In genomic region chr2:42171396-42171971, GRCh38 we compare ENCODE assay signal across 8 cellular contexts. TPM values are rescaled to one million over a fixed set of nuclear protein-coding genes. Genes with fewer than 3 reads are reported as not detected.
DNase-seq lines count a peak whose midpoint lies in the region; TF ChIP-seq lines count a peak whose summit lies in the region.

No MANE protein-coding gene starts in this region.

- no peak for TF ChIP-seq CTCF in spleen (IDR thresholded peaks at IDR 0.05 in 8 of 11, conservative IDR thresholded peaks at IDR 0.05 in 3 of 11)

- DNase-seq in NCI-H2107 treated with DMSO at 0.1 percent for 48 hours (lab: John Stamatoyannopoulos, UW; ENCODE audit: unreplicated experiment) = peak; percentile 13
- DNase-seq in NCI-H2107 (lab: John Stamatoyannopoulos, UW) = no peak
- DNase-seq in HT-29 (ENCODE audit: low spot score) = peak; percentile 26
- no peak for DNase-seq in spleen
- no peak for DNase-seq in HCEC 1CT
- DNase-seq in SHP77 treated with DMSO at 0.1 percent for 48 hours (lab: John Stamatoyannopoulos, UW) = no peak
- DNase-seq in SKM-1 treated with dmso at 0.1 percent for 144 hours (lab: John Stamatoyannopoulos, UW; ENCODE audit: unreplicated experiment) = no peak

- peak overlapping the region; percentile 91 for H3K4me3 ChIP-seq in ectodermal cell (ENCODE audit: insufficient read depth, low read depth, low read length)
- peak overlapping the region; percentile 72 to 86 (median 80) for H3K4me3 ChIP-seq in spleen

- intact Hi-C loops in spleen (cut with DNase I; ENCODE audit: low total_unique reads) = loop anchor here (10.0 kb wide), 1 partner anchor 67 kb away; no protein-coding TSS in a partner anchor

- no peaks in the 10 kb centered on the region for H3K36me3 ChIP-seq in ectodermal cell (ENCODE audit: control insufficient read depth, insufficient read depth, low read length)
- no peaks in the 10 kb centered on the region for H3K36me3 ChIP-seq in spleen

- WGBS in ectodermal cell, 2 experiments = 53 to 60% methylated on average over 3 of the region's 3 CpGs
- 40 to 58% (median 53%) methylated on average over 3 of the region's 3 CpGs for WGBS in spleen, 5 donors

- no peaks in the 10 kb centered on the region for H3K27me3 ChIP-seq in ectodermal cell (ENCODE audit: control insufficient read depth, insufficient read depth, low read length, poor library complexity, severe bottlenecking)
- no peaks in the 10 kb centered on the region for H3K27me3 ChIP-seq in spleen (replicated peaks in 1 of 7)

- H3K9me3 ChIP-seq in ectodermal cell (ENCODE audit: control insufficient read depth, low read length) (no peaks in the 10 kb centered on the region), spleen (no peaks in the 10 kb centered on the region)

- peaks cover 12% of the 10 kb centered on the region for H3K4me1 ChIP-seq in ectodermal cell (ENCODE audit: control insufficient read depth, insufficient read depth, low read length)
- peaks cover 31 to 86% (median 59%) of the 10 kb centered on the region in 6 donors for H3K4me1 ChIP-seq in spleen

- no peak for TF ChIP-seq POLR2A in spleen (IDR thresholded peaks at IDR 0.05)

- no peak overlapping the region for H3K27ac ChIP-seq in ectodermal cell (ENCODE audit: insufficient read depth, low read depth, low read length, poor library complexity, severe bottlenecking)
- H3K27ac ChIP-seq in spleen = peak overlapping the region; percentile 89 to 99 (median 97)

RNA-seq across cellular contexts. Expression of gene EML4, which starts 2.3 kb away (rescaled TPM):
- total RNA-seq in HT-29 (2014; rRNA removed; shearing (Covaris generic)) = 80.0 and 81.9 TPM in 2 replicates
- polyA plus RNA-seq in ectodermal cell (2013, experiment 1 of 4) = 96.8 TPM
- 106 TPM for polyA plus RNA-seq in ectodermal cell (2013, experiment 2 of 4)
- 75.2 TPM for polyA plus RNA-seq in ectodermal cell (2013, experiment 3 of 4)
- polyA plus RNA-seq in ectodermal cell (2013, experiment 4 of 4) = 81.1 TPM
- total RNA-seq in spleen = 100 to 1,000 TPM in 4 of 7 donors, 10 to 100 TPM in 3; 75.2 to 176 (median 103) TPM
- polyA plus RNA-seq in spleen = 10 to 100 TPM; 25.4 to 42.0 (median 32.0) TPM

Comparison
In these comparisons a context has a peak if more than half of its experiments do, and no peak if none do; other contexts are left out.
1. DNase-seq: peak in NCI-H2107 treated with DMSO at 0.1 percent for 48 hours (single experiment) and HT-29 (single experiment); none in NCI-H2107 (single experiment), spleen (single experiment), HCEC 1CT (single experiment), SHP77 treated with DMSO at 0.1 percent for 48 hours (single experiment) and SKM-1 treated with dmso at 0.1 percent for 144 hours (single experiment).